8 cellular contexts compared by ENCODE assay signal in the genomic region with DNA sequence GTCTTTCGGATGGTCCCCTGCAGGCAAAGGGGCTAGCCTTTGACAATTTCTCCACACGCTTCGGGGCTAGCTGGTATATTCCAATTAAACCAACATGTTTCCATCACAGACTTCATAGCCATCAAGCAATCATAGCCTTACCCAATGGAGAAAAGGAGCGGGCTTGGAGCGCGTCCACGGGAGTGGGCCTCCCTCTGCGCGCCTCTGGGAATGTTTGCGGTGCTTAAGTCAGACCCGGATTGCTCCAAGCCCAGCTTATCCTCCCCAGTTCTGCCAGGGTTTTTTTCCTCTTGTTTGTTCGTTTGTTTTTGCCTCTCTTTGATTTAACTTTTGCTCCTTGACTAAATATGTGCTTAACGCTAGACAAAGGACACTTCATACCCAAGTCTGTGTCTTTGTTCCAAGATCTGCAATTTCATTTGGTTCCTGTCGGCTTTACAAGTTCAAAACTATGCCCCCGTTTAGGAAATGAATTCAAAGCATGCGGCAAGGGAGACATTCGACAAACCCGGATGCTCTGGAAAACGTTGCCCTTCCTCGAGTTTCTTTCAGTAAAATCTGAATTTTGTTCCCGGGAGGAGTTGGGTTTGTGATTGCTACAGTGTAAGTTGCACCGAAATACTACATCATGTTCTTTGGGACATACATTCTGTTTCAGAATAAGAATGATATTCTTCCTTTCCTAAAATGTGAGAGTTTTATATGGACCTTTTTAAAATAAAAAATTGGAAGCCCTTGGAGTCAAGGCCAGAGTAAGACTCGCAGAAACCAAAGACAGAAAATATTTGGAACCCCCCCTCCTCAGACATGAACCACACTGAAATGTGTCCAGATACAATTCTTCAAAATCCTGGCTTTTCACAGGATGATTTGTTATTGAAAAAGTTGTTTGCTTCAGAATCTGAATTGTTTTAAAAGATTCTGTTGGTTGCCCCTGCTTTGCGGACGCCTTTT. TPM values are rescaled to one million over a fixed set of nuclear protein-coding genes. Genes with fewer than 3 reads are reported as not detected.
DNase-seq lines count a peak whose midpoint lies in the region; ATAC-seq and TF ChIP-seq lines count a peak whose summit lies in the region.

No MANE protein-coding gene starts in this region.

- H3K27ac Mint-ChIP-seq in Caco-2 (ENCODE audit: unreplicated experiment) (no peak overlapping the region), progenitor cell of endocrine pancreas (peak overlapping the region; percentile 36)

- H3K4me3 ChIP-seq in Caco-2 (ENCODE audit: low read depth, low read length) (peak overlapping the region; percentile 45), Peyer's patch (peak overlapping the region; percentile 7 to 78 (median 58)), fibroblast of the aortic adventitia (ENCODE audit: low read depth, low read length) (peak overlapping the region; percentile 40)

- POLR2A ChIA-PET in Caco-2 (lab: Charles Lee), result no interaction called here

- ATAC-seq in GM18858 (IDR thresholded peaks at IDR 0.05; ENCODE audit: unreplicated experiment) (no peak), HG03460 (IDR thresholded peaks at IDR 0.05; ENCODE audit: unreplicated experiment) (no peak)

- H3K27ac ChIP-seq in Peyer's patch, result no peak overlapping the region

- CTCF ChIA-PET in Caco-2 (lab: Charles Lee), result interaction anchor here (0.5 kb wide), 1 partner anchor 62 kb away, joined by 3 read pairs; no protein-coding TSS in a partner anchor

- H3K27me3 Mint-ChIP-seq in Caco-2 (ENCODE audit: insufficient read depth, unreplicated experiment) (peaks cover 30% of the 10 kb centered on the region), progenitor cell of endocrine pancreas (peaks cover 63% of the 10 kb centered on the region)

- H3K9me3 Mint-ChIP-seq in Caco-2 (ENCODE audit: unreplicated experiment) (no peaks in the 10 kb centered on the region), progenitor cell of endocrine pancreas (ENCODE audit: low read depth) (no peaks in the 10 kb centered on the region)

- TF ChIP-seq POLR2A in Peyer's patch (IDR thresholded peaks at IDR 0.05), result no peak

- no peaks in the 10 kb centered on the region for H3K27me3 ChIP-seq in Caco-2 (replicated peaks; ENCODE audit: control insufficient read depth, insufficient read depth, low read length)
- H3K27me3 ChIP-seq in Peyer's patch, result no peaks in the 10 kb centered on the region

- no peak for TF ChIP-seq CTCF in Caco-2 (IDR thresholded peaks at IDR 0.05; ENCODE audit: insufficient read depth in 1 of 2, low read depth in 1 of 2, low read length in 1 of 2, severe bottlenecking in 1 of 2, unreplicated experiment in 1 of 2)
- no peak for TF ChIP-seq CTCF in Peyer's patch (IDR thresholded peaks at IDR 0.05)
- TF ChIP-seq CTCF in fibroblast of the aortic adventitia (IDR thresholded peaks at IDR 0.05; ENCODE audit: insufficient read depth, low read length), result no peak
- TF ChIP-seq CTCF in progenitor cell of endocrine pancreas (IDR thresholded peaks at IDR 0.05; ENCODE audit: unreplicated experiment), result no peak

- H3K36me3 Mint-ChIP-seq in Caco-2 (ENCODE audit: insufficient read depth, unreplicated experiment) (no peaks in the 10 kb centered on the region), progenitor cell of endocrine pancreas (ENCODE audit: insufficient read depth) (no peaks in the 10 kb centered on the region)

- H3K4me1 ChIP-seq in Caco-2, result peaks cover 11% of the 10 kb centered on the region
- H3K4me1 ChIP-seq in Peyer's patch, result peaks cover 0 to 16% (median 5%) of the 10 kb centered on the region in 4 donors

- BruUV-seq in Caco-2 (replicated peaks; lab: Mats Ljungman, UMichigan), result no TSS peak

- intact Hi-C loops in Caco-2 (cut with micrococcal nuclease; ENCODE audit: unreplicated experiment), result loop anchor here (2.0 to 5.0 kb wide), 2 partner anchors 58 to 79 kb away; a partner anchor contains a TSS

- peak in 1 of 2 experiments; percentile 34 for DNase-seq in Caco-2
- no peak for DNase-seq in Peyer's patch
- DNase-seq in fibroblast of the aortic adventitia (ENCODE audit: low read depth), result no peak
- DNase-seq in progenitor cell of endocrine pancreas (ENCODE audit: low spot score, unreplicated experiment), result no peak
- DNase-seq in stimulated activated CD4-positive, alpha-beta T cell treated with anti-CD3 and anti-CD28 coated beads, Interleukin-12 subunit alpha, Interleukin-12 subunit beta, amount 100 ng/mL, for 4 hours, result no peak
- DNase-seq in germinal center (ENCODE audit: low spot score), result no peak

- H3K9me3 ChIP-seq in Caco-2, result no peaks in the 10 kb centered on the region
- no peaks in the 10 kb centered on the region for H3K9me3 ChIP-seq in Peyer's patch

- H3K36me3 ChIP-seq in Caco-2 (ENCODE audit: control insufficient read depth, insufficient read depth, low read length), result no peaks in the 10 kb centered on the region
- H3K36me3 ChIP-seq in Peyer's patch, result no peaks in the 10 kb centered on the region

- H3K4me1 Mint-ChIP-seq in Caco-2 (ENCODE audit: low read depth, unreplicated experiment) (peaks cover 30% of the 10 kb centered on the region), progenitor cell of endocrine pancreas (ENCODE audit: low read depth) (peaks cover 6% of the 10 kb centered on the region)

- peak overlapping the region; percentile 86 for H3K4me3 Mint-ChIP-seq in Caco-2 (ENCODE audit: unreplicated experiment)
- peak overlapping the region; percentile 70 for H3K4me3 Mint-ChIP-seq in progenitor cell of endocrine pancreas (ENCODE audit: low read depth)

RNA-seq across cellular contexts. Expression of a gene that starts 0.9 kb away (rescaled TPM):
- total RNA-seq in Caco-2 (2022) (15.8 TPM in 2 replicates), Peyer's patch (10 to 100 TPM in 2 of 4 donors, 1 to 10 TPM in 2; 4.2 to 21.6 (median 12.4) TPM), fibroblast of the aortic adventitia (ENCODE audit: low replicate concordance) (not detected in 2 replicates), progenitor cell of endocrine pancreas (11.7 and 11.9 TPM in 2 replicates)

RNA-seq across cellular contexts. Expression of a gene that starts 54.7 kb away (rescaled TPM):
- not detected in 2 replicates for total RNA-seq in Caco-2 (2022)
- total RNA-seq in Peyer's patch, result not detected
- total RNA-seq in fibroblast of the aortic adventitia (ENCODE audit: low replicate concordance), result not detected in 2 replicates
- total RNA-seq in progenitor cell of endocrine pancreas, result not detected in 2 replicates
